In the genomic region with DNA sequence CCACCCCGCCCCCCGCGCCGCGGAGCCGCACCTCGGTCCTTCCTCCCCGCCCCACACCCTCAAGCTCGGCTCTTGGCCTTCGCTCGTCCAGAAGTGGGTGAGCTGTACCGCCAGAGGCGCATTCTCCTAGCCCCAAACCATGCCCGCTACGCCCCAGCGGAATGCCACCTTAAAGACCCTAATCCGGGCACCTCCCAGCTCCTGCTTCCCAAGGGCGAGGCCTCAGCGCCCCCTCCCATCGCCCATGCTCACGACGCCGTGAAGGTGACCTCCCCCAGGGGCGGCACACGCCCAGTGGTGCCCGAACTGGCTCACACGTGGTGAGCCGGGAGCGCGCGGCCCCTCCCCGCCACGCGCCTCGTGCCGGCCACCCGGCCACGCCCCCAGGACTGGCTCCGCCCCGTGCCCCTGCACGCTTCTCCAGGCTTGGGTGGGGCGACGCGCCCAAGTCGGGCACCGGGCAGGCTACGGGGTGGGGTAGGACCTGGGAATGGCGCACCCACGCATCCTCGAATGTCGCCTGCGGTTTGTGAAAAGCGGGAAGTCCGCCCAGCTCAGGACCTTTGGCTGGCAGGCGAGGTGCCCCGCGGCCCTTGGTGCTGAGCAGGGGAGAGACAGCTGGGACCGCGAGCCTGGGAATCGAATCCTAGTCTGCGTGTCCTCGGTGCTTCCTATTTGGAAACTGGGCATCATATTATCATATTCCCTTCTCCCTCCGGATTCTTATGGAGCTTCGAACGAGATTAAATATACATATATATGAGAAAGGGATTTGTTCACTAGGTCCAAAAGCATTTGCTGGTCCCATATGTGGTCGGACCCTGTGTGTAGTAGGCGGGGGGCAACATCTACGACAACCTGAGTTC, we compare ENCODE assay signal across 8 cellular contexts. TPM values are rescaled to one million over a fixed set of nuclear protein-coding genes. Genes with fewer than 3 reads are reported as not detected.
DNase-seq lines count a peak whose midpoint lies in the region; ATAC-seq and TF ChIP-seq lines count a peak whose summit lies in the region.

No MANE protein-coding gene starts in this region.

- peaks cover 11% of the 10 kb centered on the region for H3K4me1 ChIP-seq in cardiac muscle cell (ENCODE audit: low read depth)
- peaks cover 8% of the 10 kb centered on the region for H3K4me1 ChIP-seq in parathyroid adenoma
- H3K4me1 ChIP-seq in tibial artery, result peaks cover 0 to 31% (median 20%) of the 10 kb centered on the region in 4 donors

- H3K27me3 Mint-ChIP-seq in activated naive CD8-positive, alpha-beta T cell treated with anti-CD3 and anti-CD28 coated beads for 36 hours, result no peaks in the 10 kb centered on the region

- H3K27me3 ChIP-seq in cardiac muscle cell, result no peaks in the 10 kb centered on the region
- H3K27me3 ChIP-seq in parathyroid adenoma (ENCODE audit: control insufficient read depth, insufficient read depth, low read length), result no peaks in the 10 kb centered on the region
- no peaks in the 10 kb centered on the region for H3K27me3 ChIP-seq in tibial artery

- intact Hi-C loops in tibial artery (cut with DNase I; ENCODE audit: low total_unique reads), result loop anchor here (2.0 kb wide), 1 partner anchor 28 kb away; a partner anchor contains a TSS

- H3K9me3 ChIP-seq in cardiac muscle cell (ENCODE audit: low read depth) (no peaks in the 10 kb centered on the region), parathyroid adenoma (ENCODE audit: control insufficient read depth, low read length) (no peaks in the 10 kb centered on the region), tibial artery (no peaks in the 10 kb centered on the region)

- peak overlapping the region; percentile 88 for H3K4me3 Mint-ChIP-seq in activated naive CD8-positive, alpha-beta T cell treated with anti-CD3 and anti-CD28 coated beads for 36 hours

- DNase-seq in GM12865 (ENCODE audit: low read depth), result peak; percentile 94
- DNase-seq in NCI-H1092 (lab: John Stamatoyannopoulos, UW), result peak; percentile 71
- peak; percentile 37 for DNase-seq in SKM-1 (lab: John Stamatoyannopoulos, UW; ENCODE audit: unreplicated experiment)
- DNase-seq in activated naive CD8-positive, alpha-beta T cell treated with anti-CD3 and anti-CD28 coated beads for 36 hours, result peak; percentile 95
- DNase-seq in cardiac muscle cell (ENCODE audit: low read depth in 1 of 2, low spot score in 1 of 2), result peak; percentile 89 to 95
- DNase-seq in tibial artery, result peak; percentile 89 to 96

- TF ChIP-seq CTCF in GM12865 (IDR thresholded peaks at IDR 0.05; ENCODE audit: insufficient read depth, low read depth, low read length, missing control alignments), result peak; percentile 36
- peak; percentile 44 for TF ChIP-seq CTCF in cardiac muscle cell (IDR thresholded peaks at IDR 0.05; ENCODE audit: low read depth, low read length)
- TF ChIP-seq CTCF in parathyroid adenoma (IDR thresholded peaks at IDR 0.05), result peak; percentile 37
- peak; percentile 40 to 44 for TF ChIP-seq CTCF in tibial artery (IDR thresholded peaks at IDR 0.05)

- H3K27ac ChIP-seq in cardiac muscle cell, result peak overlapping the region; percentile 70
- H3K27ac ChIP-seq in parathyroid adenoma, result peak overlapping the region; percentile 78
- H3K27ac ChIP-seq in tibial artery, result peak overlapping the region; percentile 95 to 96

- H3K4me3 ChIP-seq in GM12865 (ENCODE audit: low read depth, low read length), result peak overlapping the region; percentile 65
- H3K4me3 ChIP-seq in cardiac muscle cell, result peak overlapping the region; percentile 53
- peak overlapping the region; percentile 68 for H3K4me3 ChIP-seq in parathyroid adenoma (ENCODE audit: low read depth, low read length)
- peak overlapping the region; percentile 73 to 92 for H3K4me3 ChIP-seq in tibial artery

- no peaks in the 10 kb centered on the region for H3K9me3 Mint-ChIP-seq in activated naive CD8-positive, alpha-beta T cell treated with anti-CD3 and anti-CD28 coated beads for 36 hours

- peak; percentile 49 for ATAC-seq in HG02588 (IDR thresholded peaks at IDR 0.05; ENCODE audit: unreplicated experiment)

- peaks cover 17% of the 10 kb centered on the region for H3K36me3 Mint-ChIP-seq in activated naive CD8-positive, alpha-beta T cell treated with anti-CD3 and anti-CD28 coated beads for 36 hours

- H3K27ac Mint-ChIP-seq in activated naive CD8-positive, alpha-beta T cell treated with anti-CD3 and anti-CD28 coated beads for 36 hours, result peak overlapping the region; percentile 92

- H3K36me3 ChIP-seq in cardiac muscle cell (peaks cover 3% of the 10 kb centered on the region), parathyroid adenoma (ENCODE audit: control insufficient read depth, insufficient read depth, low read length) (no peaks in the 10 kb centered on the region), tibial artery (peaks cover 0 to 6% (median 3%) of the 10 kb centered on the region in 3 donors)

- peaks cover 24% of the 10 kb centered on the region for H3K4me1 Mint-ChIP-seq in activated naive CD8-positive, alpha-beta T cell treated with anti-CD3 and anti-CD28 coated beads for 36 hours

- no peak overlapping the region for H3K9ac ChIP-seq in parathyroid adenoma

- peak overlapping the region; percentile 85 for H2AFZ ChIP-seq in parathyroid adenoma

- H3K79me2 ChIP-seq in parathyroid adenoma, result no peaks in the 10 kb centered on the region

- peak overlapping the region; percentile 76 for H3K4me2 ChIP-seq in parathyroid adenoma (ENCODE audit: low read length)

RNA-seq across cellular contexts. Expression of a gene that starts 0.9 kb away (rescaled TPM):
- total RNA-seq in activated naive CD8-positive, alpha-beta T cell treated with anti-CD3 and anti-CD28 coated beads for 36 hours, result 10 to 100 TPM; 13.1 to 13.3 TPM
- total RNA-seq in cardiac muscle cell, result 57.6 and 79.8 TPM in 2 replicates
- polyA plus RNA-seq in cardiac muscle cell, result 41.9 and 49.9 TPM in 2 replicates

RNA-seq across cellular contexts. Expression of a gene that starts 22.5 kb away (rescaled TPM):
- total RNA-seq in activated naive CD8-positive, alpha-beta T cell treated with anti-CD3 and anti-CD28 coated beads for 36 hours, result 10 to 100 TPM; 11.2 to 12.6 TPM
- total RNA-seq in cardiac muscle cell, result 111 and 190 TPM in 2 replicates
- polyA plus RNA-seq in cardiac muscle cell, result 135 and 170 TPM in 2 replicates

RNA-seq across cellular contexts. Expression of a gene that starts 27.0 kb away (rescaled TPM):
- total RNA-seq in activated naive CD8-positive, alpha-beta T cell treated with anti-CD3 and anti-CD28 coated beads for 36 hours, result 10 to 100 TPM; 23.3 to 24.5 TPM
- 49.9 and 63.8 TPM in 2 replicates for total RNA-seq in cardiac muscle cell
- polyA plus RNA-seq in cardiac muscle cell, result 43.7 and 53.1 TPM in 2 replicates

RNA-seq across cellular contexts. Expression of a gene that starts 33.9 kb away (rescaled TPM):
- total RNA-seq in activated naive CD8-positive, alpha-beta T cell treated with anti-CD3 and anti-CD28 coated beads for 36 hours, result 1 to 10 TPM; 7.5 to 7.8 TPM
- total RNA-seq in cardiac muscle cell, result 6.2 and 9.3 TPM in 2 replicates
- polyA plus RNA-seq in cardiac muscle cell, result 31.9 and 41.9 TPM in 2 replicates

RNA-seq across cellular contexts. Expression of a gene that starts 56.1 kb away (rescaled TPM):
- 10 to 100 TPM; 57.8 to 58.0 TPM for total RNA-seq in activated naive CD8-positive, alpha-beta T cell treated with anti-CD3 and anti-CD28 coated beads for 36 hours
- total RNA-seq in cardiac muscle cell, result 7.0 and 9.0 TPM in 2 replicates
- polyA plus RNA-seq in cardiac muscle cell, result 5.3 and 7.2 TPM in 2 replicates

Comparison
In these comparisons a context has a peak if more than half of its experiments do, and no peak if none do; other contexts are left out.
1. Peak in every context shown above with its lines: DNase-seq, ATAC-seq, H3K4me3 ChIP-seq and H3K27ac ChIP-seq.
2. DNase-seq: peak in every context shown above with its lines; median percentile 95 in activated naive CD8-positive, alpha-beta T cell treated with anti-CD3 and anti-CD28 coated beads for 36 hours; 94 in GM12865; 92 in tibial artery; 92 in cardiac muscle cell; 71 in NCI-H1092; 37 in SKM-1.